28 cellular contexts compared by ENCODE assay signal in the genomic region with DNA sequence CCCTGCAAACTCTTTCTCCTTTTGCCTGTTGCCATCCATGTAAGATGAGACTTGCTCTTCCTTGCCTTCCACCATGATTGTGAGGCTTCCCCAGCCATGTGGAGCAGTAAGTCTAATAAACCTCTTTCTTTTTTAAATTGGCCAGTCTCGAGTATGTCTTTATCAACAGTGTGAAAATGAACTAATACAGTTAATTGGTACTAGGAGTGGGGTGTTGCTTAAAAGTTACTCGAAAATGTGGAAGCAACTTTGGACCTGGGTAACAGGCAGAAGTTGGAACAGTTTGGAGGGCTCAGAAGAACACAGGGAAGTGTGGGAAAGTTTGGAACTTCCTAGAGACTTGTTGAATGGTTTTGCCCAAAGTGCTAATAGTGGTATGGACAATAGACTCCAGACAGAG.
"Had no signal": no experiment of that assay in that cellular context is flagged by ENCODE, and none has a peak within 500 bp of the region (broad histone marks: within the 10 kb centered on the region; RNA-seq: fewer than 3 reads in every experiment).

No MANE protein-coding gene starts in this region.

- H3K79me2 ChIP-seq: hepatocyte had no signal

- H3K9me3 ChIP-seq: colonic mucosa, gastrocnemius medialis had no signal

- H3K27me3 Mint-ChIP-seq: dendritic cell treated with granulocyte-macrophage colony-stimulating factor and Interleukin-4, amounts not matched to agents 40 ng/mL and 50 ng/mL, for 4 days; effector memory CD8-positive, alpha-beta T cell had no signal

- FAIRE-seq: colon, endometrium, endothelial cell of umbilical vein, frontal cortex had no signal

- H3K27ac ChIP-seq: colonic mucosa, coronary artery, dorsolateral prefrontal cortex, epithelial cell of prostate, esophagus muscularis mucosa, foreskin keratinocyte, gastrocnemius medialis, gastroesophageal sphincter, heart left ventricle, heart right ventricle, hepatocyte had no signal

- H3K27ac Mint-ChIP-seq: dendritic cell treated with granulocyte-macrophage colony-stimulating factor and Interleukin-4, amounts not matched to agents 40 ng/mL and 50 ng/mL, for 4 days; effector memory CD8-positive, alpha-beta T cell had no signal

- H3K4me3 Mint-ChIP-seq: dendritic cell treated with granulocyte-macrophage colony-stimulating factor and Interleukin-4, amounts not matched to agents 40 ng/mL and 50 ng/mL, for 4 days; effector memory CD8-positive, alpha-beta T cell had no signal

- H3K36me3 ChIP-seq: colonic mucosa, esophagus muscularis mucosa, gastrocnemius medialis, gastroesophageal sphincter, heart left ventricle, heart right ventricle had no signal

- H2AFZ ChIP-seq: hepatocyte had no signal

- ATAC-seq: effector memory CD8-positive, alpha-beta T cell; esophagus mucosa; foreskin keratinocyte; gastrocnemius medialis; gastroesophageal sphincter; heart left ventricle; heart right ventricle had no signal

- H3K4me3 ChIP-seq: colonic mucosa, coronary artery, dorsolateral prefrontal cortex, esophagus muscularis mucosa, gastrocnemius medialis, gastroesophageal sphincter, heart left ventricle, heart right ventricle, hepatocyte had no signal

- DNase-seq: colonic mucosa; cortex of kidney; dermis blood vessel endothelial cell; dorsolateral prefrontal cortex; effector CD4-positive, alpha-beta T cell; effector CD8-positive, alpha-beta T cell; effector memory CD4-positive, alpha-beta T cell; effector memory CD8-positive, alpha-beta T cell; erythroblast; foreskin fibroblast; foreskin keratinocyte; foreskin melanocyte; gastrocnemius medialis; glutamatergic neuron; head of caudate nucleus; heart left ventricle; heart right ventricle had no signal

- H3K27me3 ChIP-seq: colonic mucosa, dorsolateral prefrontal cortex, esophagus muscularis mucosa, foreskin keratinocyte, gastrocnemius medialis, gastroesophageal sphincter, heart left ventricle, heart right ventricle, hepatocyte had no signal

- H3K4me2 ChIP-seq: hepatocyte had no signal

- H3K4me1 ChIP-seq: colonic mucosa, esophagus muscularis mucosa, foreskin keratinocyte, gastrocnemius medialis, gastroesophageal sphincter, heart left ventricle, heart right ventricle had no signal
